14 cellular contexts compared by ENCODE assay signal in the genomic region with DNA sequence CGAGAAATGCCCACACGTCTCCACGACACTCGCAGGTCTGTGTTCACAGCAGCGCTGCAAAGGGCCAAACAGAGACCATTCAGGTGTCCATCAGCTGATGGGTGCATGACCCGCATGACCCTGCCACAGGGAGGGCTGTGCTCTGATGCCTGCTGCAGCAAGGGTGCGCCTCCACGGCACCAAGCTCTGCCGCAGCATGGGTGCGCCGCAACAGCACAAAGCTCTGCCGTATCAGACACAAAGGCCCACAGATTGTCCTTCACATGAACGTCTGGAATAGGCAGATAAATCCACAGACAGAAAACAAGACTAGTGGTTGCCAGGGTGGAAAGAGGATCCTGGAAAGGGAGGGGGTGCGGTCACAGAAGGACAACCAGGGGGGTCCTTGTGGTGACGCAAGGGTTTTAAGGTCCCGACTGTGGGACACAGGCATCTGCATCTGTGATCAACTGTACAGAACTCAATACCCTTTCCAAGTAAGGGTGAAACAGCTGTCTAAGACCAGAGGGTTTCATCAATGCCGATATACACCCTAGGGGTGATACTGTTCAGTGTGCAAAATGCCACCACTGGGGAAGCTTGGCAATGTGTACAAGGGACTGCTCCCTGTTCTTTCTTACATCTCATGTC.
DNase-seq lines count a peak whose midpoint lies in the region; ATAC-seq, FAIRE-seq and TF ChIP-seq lines count a peak whose summit lies in the region.
"Had no signal": no experiment of that assay in that cellular context is flagged by ENCODE, and none has a peak within 500 bp of the region (broad histone marks: within the 10 kb centered on the region; RNA-seq: fewer than 3 reads in every experiment).

No MANE protein-coding gene starts in this region.

- peak overlapping the region; percentile 7 for H3K4me2 ChIP-seq in keratinocyte (ENCODE audit: control insufficient read depth, extremely low read depth, insufficient read depth, low read depth, low read length)

- no peak for ATAC-seq in GM18519 (IDR thresholded peaks at IDR 0.05; ENCODE audit: low FRiP score, unreplicated experiment)
- ATAC-seq: stimulated activated naive CD8-positive, alpha-beta T cell treated with anti-CD3 and anti-CD28 coated beads, Interleukin-15, Interleukin-2, amounts not matched to agents 100 U/mL and 50 U/mL, for 24 hours had no signal

- dilution Hi-C loops in keratinocyte (cut with MboI; ENCODE audit: extremely low pct_ligation_motif_present, low sequenced_read_pairs): no loop called here

- FAIRE-seq in keratinocyte (lab: Jason Lieb, UNC): peak; percentile 20
- FAIRE-seq: GM19239 had no signal

- H3K36me3 ChIP-seq in keratinocyte (ENCODE audit: control insufficient read depth in 2 of 2, extremely low read depth in 1 of 2, insufficient read depth in 2 of 2, low read length in 2 of 2) (peaks cover 3 to 28% of the 10 kb centered on the region in 2 experiments), skeletal muscle tissue (ENCODE audit: control insufficient read depth in 3 of 3, insufficient read depth in 3 of 3, low read length in 3 of 3) (peaks cover 0 to 4% (median 0%) of the 10 kb centered on the region in 3 donors)

- H3K4me3 Mint-ChIP-seq in T-helper 2 cell treated with Interferon-gamma antibody and Interleukin-4, amounts not matched to agents 5 μg/mL and 100 μg/mL, for 36 hours: no peak overlapping the region
- H3K4me3 Mint-ChIP-seq in activated naive CD8-positive, alpha-beta T cell: peak overlapping the region; percentile 35

- no peak overlapping the region for H3K4me3 ChIP-seq in keratinocyte (ENCODE audit: control insufficient read depth in 2 of 3, extremely low read depth in 1 of 3, insufficient read depth in 2 of 3, low read depth in 1 of 3, low read length in 3 of 3)
- peak overlapping the region in 1 of 3 donors; percentile 14 for H3K4me3 ChIP-seq in skeletal muscle tissue (ENCODE audit: low read length in 3 of 3)

- H3K9me3 ChIP-seq in keratinocyte (ENCODE audit: control insufficient read depth, low read depth, low read length) (no peaks in the 10 kb centered on the region), skeletal muscle tissue (ENCODE audit: control insufficient read depth in 3 of 3, low read length in 3 of 3) (no peaks in the 10 kb centered on the region)

- H3K27ac Mint-ChIP-seq in T-helper 2 cell treated with Interferon-gamma antibody and Interleukin-4, amounts not matched to agents 5 μg/mL and 100 μg/mL, for 36 hours: peak overlapping the region; percentile 45
- H3K27ac Mint-ChIP-seq in activated naive CD8-positive, alpha-beta T cell: peak overlapping the region; percentile 34

- no peaks in the 10 kb centered on the region for H3K27me3 Mint-ChIP-seq in T-helper 2 cell treated with Interferon-gamma antibody and Interleukin-4, amounts not matched to agents 5 μg/mL and 100 μg/mL, for 36 hours (ENCODE audit: low read depth)
- H3K27me3 Mint-ChIP-seq in activated naive CD8-positive, alpha-beta T cell: no peaks in the 10 kb centered on the region

- no peak overlapping the region for H2AFZ ChIP-seq in keratinocyte (ENCODE audit: control insufficient read depth, low read length)

- no peak for DNase-seq in T-helper 2 cell treated with Interferon-gamma antibody and Interleukin-4, amounts not matched to agents 5 μg/mL and 100 μg/mL, for 36 hours (ENCODE audit: low spot score)
- DNase-seq in T-helper 2 cell (no peak), keratinocyte (ENCODE audit: low read depth, low spot score) (no peak), retina (no peak), NCI-H2171 (lab: John Stamatoyannopoulos, UW) (no peak)
- DNase-seq: activated T-cell treated with anti-CD3 and anti-CD28 coated beads, Interleukin-2, amount 50 U/mL, for 48 hours; DMS 273 treated with DMSO at 0.1 percent for 48 hours; stimulated activated naive CD8-positive, alpha-beta T cell treated with anti-CD3 and anti-CD28 coated beads, Interleukin-15, Interleukin-2, amounts not matched to agents 100 U/mL and 50 U/mL, for 24 hours; T1000 had no signal

- TF ChIP-seq CTCF in keratinocyte (optimal IDR thresholded peaks at IDR 0.05 in 1 of 3, IDR thresholded peaks at IDR 0.05 in 1 of 3, conservative IDR thresholded peaks at IDR 0.05 in 1 of 3; ENCODE audit: extremely low read depth in 1 of 3, insufficient read depth in 2 of 3, low read length in 3 of 3): no peak

- H3K9me3 Mint-ChIP-seq in T-helper 2 cell treated with Interferon-gamma antibody and Interleukin-4, amounts not matched to agents 5 μg/mL and 100 μg/mL, for 36 hours: no peaks in the 10 kb centered on the region
- H3K9me3 Mint-ChIP-seq in activated naive CD8-positive, alpha-beta T cell (ENCODE audit: low read depth): no peaks in the 10 kb centered on the region

- H3K36me3 Mint-ChIP-seq in T-helper 2 cell treated with Interferon-gamma antibody and Interleukin-4, amounts not matched to agents 5 μg/mL and 100 μg/mL, for 36 hours (ENCODE audit: low read depth): peaks cover 17% of the 10 kb centered on the region
- no peaks in the 10 kb centered on the region for H3K36me3 Mint-ChIP-seq in activated naive CD8-positive, alpha-beta T cell

- H3K4me1 Mint-ChIP-seq in T-helper 2 cell treated with Interferon-gamma antibody and Interleukin-4, amounts not matched to agents 5 μg/mL and 100 μg/mL, for 36 hours (ENCODE audit: low read depth): peaks cover 47% of the 10 kb centered on the region
- peaks cover 84% of the 10 kb centered on the region for H3K4me1 Mint-ChIP-seq in activated naive CD8-positive, alpha-beta T cell (ENCODE audit: low read depth)

- peaks cover 26% of the 10 kb centered on the region for H4K20me1 ChIP-seq in keratinocyte (ENCODE audit: control insufficient read depth, extremely low read depth, insufficient read depth, low read length)

- no peaks in the 10 kb centered on the region for H3K9me1 ChIP-seq in keratinocyte (ENCODE audit: control insufficient read depth, extremely low read depth, insufficient read depth, low read length)

- no peaks in the 10 kb centered on the region for H3K27me3 ChIP-seq in keratinocyte (ENCODE audit: control insufficient read depth, extremely low read depth, insufficient read depth, low read length)
- H3K27me3 ChIP-seq in skeletal muscle tissue (ENCODE audit: control insufficient read depth in 3 of 3, insufficient read depth in 3 of 3, low read length in 3 of 3): no peaks in the 10 kb centered on the region

- H3K79me2 ChIP-seq in keratinocyte (ENCODE audit: control insufficient read depth, insufficient read depth, low read length): peaks cover 98% of the 10 kb centered on the region

- no peak overlapping the region for H3K9ac ChIP-seq in keratinocyte (ENCODE audit: control insufficient read depth, extremely low read depth, insufficient read depth, low read length)
- peak overlapping the region in 2 of 3 donors; percentile 15 to 50 for H3K9ac ChIP-seq in skeletal muscle tissue (ENCODE audit: low read depth in 1 of 3, low read length in 3 of 3)

- H3K4me1 ChIP-seq in keratinocyte (ENCODE audit: control insufficient read depth, extremely low read depth, insufficient read depth, low read length) (peaks cover 61% of the 10 kb centered on the region), skeletal muscle tissue (ENCODE audit: control insufficient read depth in 3 of 3, insufficient read depth in 3 of 3, low read length in 3 of 3) (peaks cover 43 to 84% (median 71%) of the 10 kb centered on the region in 3 donors)

- H3K27ac ChIP-seq in keratinocyte (ENCODE audit: control insufficient read depth, insufficient read depth, low read length) (peak overlapping the region; percentile 30), skeletal muscle tissue (ENCODE audit: low read depth, low read length) (peak overlapping the region; percentile 1)
- H3K27ac ChIP-seq: 22Rv1 had no signal
